Comparison of ENCODE assay signal across 8 cellular contexts in the genomic region with DNA sequence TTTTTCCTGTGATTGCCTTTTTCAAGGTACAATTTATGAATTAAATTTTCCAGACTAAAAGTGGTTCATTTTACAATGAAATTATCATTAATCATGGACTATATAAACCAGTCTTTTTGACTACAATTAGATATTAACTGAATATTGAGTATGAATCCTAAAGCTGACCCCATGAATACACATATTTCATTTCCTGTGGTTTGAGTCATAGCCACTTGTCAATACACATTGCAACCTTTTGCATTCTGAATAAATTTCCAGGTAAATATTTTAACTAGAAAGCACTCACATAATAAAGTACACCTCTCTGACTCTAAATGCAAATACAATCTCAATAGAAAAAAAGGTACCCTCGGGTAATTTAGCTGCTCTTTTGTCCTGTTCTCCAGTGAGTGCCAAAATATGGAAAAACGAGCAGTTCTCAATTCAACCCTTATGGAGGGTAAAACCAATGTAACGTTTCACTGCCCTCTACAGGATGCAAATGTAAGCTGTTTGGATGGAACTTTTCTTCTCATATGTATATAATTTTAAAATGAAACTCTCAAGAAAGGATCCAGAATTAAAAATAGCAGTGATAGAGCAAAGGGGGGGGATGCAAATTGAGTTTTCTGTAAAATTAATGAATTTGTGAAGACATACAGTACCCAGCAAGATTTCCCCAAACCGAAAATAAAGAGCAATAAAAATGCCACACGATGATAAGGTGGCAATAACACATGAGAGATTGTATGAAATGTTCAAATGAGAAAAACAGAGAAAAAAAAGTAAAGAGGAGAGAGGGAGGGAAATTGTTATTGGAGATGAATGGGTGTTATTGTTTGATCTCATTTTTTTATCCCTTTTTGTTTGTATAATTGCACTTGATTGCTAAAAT.
A peak's percentile ranks its signal among the peaks of the same experiment; 100 is the strongest.
DNase-seq lines count a peak whose midpoint lies in the region; ATAC-seq and TF ChIP-seq lines count a peak whose summit lies in the region.

No MANE protein-coding gene starts in this region.

- POLR2A ChIA-PET in BJ (lab: Charles Lee): no interaction called here

- ATAC-seq in natural killer cell: no peak

- H3K4me3 Mint-ChIP-seq in type B pancreatic cell: peak overlapping the region; percentile 34
- H3K4me3 Mint-ChIP-seq in natural killer cell: no peak overlapping the region

- H3K9me3 Mint-ChIP-seq in type B pancreatic cell: peaks cover 5% of the 10 kb centered on the region
- H3K9me3 Mint-ChIP-seq in natural killer cell: peaks cover 8 to 10% of the 10 kb centered on the region in 2 donors

- H3K4me3 ChIP-seq in BJ (ENCODE audit: low read depth, low read length) (no peak overlapping the region), KMS-11 (IDR thresholded peaks at IDR 0.05; ENCODE audit: insufficient read depth, low read depth, low read length) (no peak overlapping the region), fibroblast of villous mesenchyme (ENCODE audit: low read depth, low read length) (no peak overlapping the region)

- TF ChIP-seq CTCF in BJ (IDR thresholded peaks at IDR 0.05; ENCODE audit: insufficient read depth, low read depth, low read length): peak; percentile 60
- TF ChIP-seq CTCF in KMS-11 (conservative IDR thresholded peaks at IDR 0.05; ENCODE audit: low read depth, low read length): peak; percentile 74
- TF ChIP-seq CTCF in fibroblast of villous mesenchyme (IDR thresholded peaks at IDR 0.05; ENCODE audit: insufficient read depth, low read depth, low read length): peak; percentile 45
- peak; percentile 87 for TF ChIP-seq CTCF in type B pancreatic cell (conservative IDR thresholded peaks at IDR 0.05)
- TF ChIP-seq CTCF in natural killer cell (IDR thresholded peaks at IDR 0.05): no peak

- H3K27ac Mint-ChIP-seq in type B pancreatic cell: no peak overlapping the region
- H3K27ac Mint-ChIP-seq in natural killer cell: no peak overlapping the region

- H3K4me1 ChIP-seq in KMS-11 (ENCODE audit: low read depth, poor library complexity, severe bottlenecking): no peaks in the 10 kb centered on the region

- no peaks in the 10 kb centered on the region for H3K36me3 Mint-ChIP-seq in type B pancreatic cell
- H3K36me3 Mint-ChIP-seq in natural killer cell: no peaks in the 10 kb centered on the region

- H3K27me3 Mint-ChIP-seq in type B pancreatic cell: no peaks in the 10 kb centered on the region
- H3K27me3 Mint-ChIP-seq in natural killer cell (ENCODE audit: low read depth in 2 of 2): no peaks in the 10 kb centered on the region

- intact Hi-C loops in natural killer cell (cut with micrococcal nuclease): no loop called here

- no peaks in the 10 kb centered on the region for H3K79me2 ChIP-seq in KMS-11 (ENCODE audit: insufficient read depth, low read depth)

- H3K4me1 Mint-ChIP-seq in type B pancreatic cell (ENCODE audit: unreplicated experiment): peaks cover 6% of the 10 kb centered on the region
- no peaks in the 10 kb centered on the region for H3K4me1 Mint-ChIP-seq in natural killer cell

- H3K27ac ChIP-seq in KMS-11: no peak overlapping the region

- H3K27me3 ChIP-seq in BJ (ENCODE audit: control insufficient read depth, insufficient read depth, low read length) (no peaks in the 10 kb centered on the region), KMS-11 (ENCODE audit: insufficient read depth, low read depth) (no peaks in the 10 kb centered on the region)

- H3K4me2 ChIP-seq in KMS-11: no peak overlapping the region

- H3K36me3 ChIP-seq in BJ (ENCODE audit: control insufficient read depth, insufficient read depth, low read length): no peaks in the 10 kb centered on the region
- no peaks in the 10 kb centered on the region for H3K36me3 ChIP-seq in KMS-11 (ENCODE audit: insufficient read depth)

- no peak overlapping the region for H2AFZ ChIP-seq in KMS-11 (ENCODE audit: low read depth)

- no peak overlapping the region for H3K9ac ChIP-seq in KMS-11

- H4K20me1 ChIP-seq in KMS-11 (ENCODE audit: insufficient read depth): no peaks in the 10 kb centered on the region

- CTCF ChIA-PET in BJ (lab: Yijun Ruan, JAX): interaction anchor here (0.6 to 1.9 kb wide), 4 partner anchors 10 to 1107 kb away, joined by 3 to 6 read pairs (median 3); no protein-coding TSS in a partner anchor

- DNase-seq in BJ (ENCODE audit: low read depth): no peak
- peak; percentile 1 for DNase-seq in RPMI7951 (ENCODE audit: low read depth)
- peak; percentile 19 for DNase-seq in fibroblast of villous mesenchyme (ENCODE audit: low read depth)
- DNase-seq in type B pancreatic cell (ENCODE audit: extremely low spot score, unreplicated experiment): no peak
- no peak for DNase-seq in germinal center (ENCODE audit: low spot score)
- no peak for DNase-seq in natural killer cell
- DNase-seq in activated CD4-positive, alpha-beta T cell treated with anti-CD3 and anti-CD28 coated beads, Interleukin-2, amount 50 U/mL, for 4 hours: no peak

Comparison
In these comparisons a context has a peak if more than half of its experiments do, and no peak if none do; other contexts are left out.
1. DNase-seq: peak in RPMI7951 (single experiment) and fibroblast of villous mesenchyme (single experiment); none in BJ (single experiment), type B pancreatic cell (single experiment), germinal center (single experiment), natural killer cell (single experiment) and activated CD4-positive, alpha-beta T cell treated with anti-CD3 and anti-CD28 coated beads, Interleukin-2, amount 50 U/mL, for 4 hours (0 of 2).